18 cellular contexts compared by ENCODE assay signal in the genomic region with DNA sequence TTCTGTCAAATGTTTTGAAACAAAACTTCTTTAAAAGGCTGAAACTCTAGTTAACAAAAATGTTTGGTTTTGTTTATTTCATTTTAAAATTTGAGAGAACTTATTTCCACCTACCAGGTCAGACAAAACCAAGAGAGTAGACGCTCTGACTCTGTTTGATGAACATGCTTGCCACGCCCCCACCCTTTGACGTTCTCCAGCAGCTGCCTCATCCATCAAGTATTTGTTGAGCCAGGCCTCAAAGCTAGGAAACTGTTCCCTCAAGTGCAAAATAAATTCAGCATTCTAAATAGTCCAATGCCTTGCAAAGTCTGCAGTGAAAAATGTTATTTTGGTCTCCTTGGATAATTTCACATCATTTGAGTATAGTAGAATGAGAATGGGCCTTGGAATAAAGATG.
"Had no signal": no experiment of that assay in that cellular context is flagged by ENCODE, and none has a peak within 500 bp of the region (broad histone marks: within the 10 kb centered on the region; RNA-seq: fewer than 3 reads in every experiment).

No MANE protein-coding gene starts in this region.

- ATAC-seq: activated CD4-positive, CD25-positive, alpha-beta regulatory T cell treated with anti-CD3 and anti-CD28 coated beads, Interleukin-2, amount 50 U/mL, for 24 hours; activated T-cell treated with anti-CD3 and anti-CD28 coated beads, Interleukin-2, amount 50 U/mL, for 4 hours; gastrocnemius medialis; naive thymus-derived CD8-positive, alpha-beta T cell had no signal

- DNase-seq: activated CD4-positive, alpha-beta T cell treated with anti-CD3 and anti-CD28 coated beads, Interleukin-2, amount 50 U/mL, for 1 hour; activated CD8-positive, alpha-beta memory T cell treated with anti-CD3 and anti-CD28 coated beads, Interleukin-2, amount 50 U/mL, for 4 hours; activated naive CD4-positive, alpha-beta T cell treated with anti-CD3 and anti-CD28 coated beads for 36 hours; activated T-cell treated with anti-CD3 and anti-CD28 coated beads, Interleukin-2, amount 50 U/mL, for 4 hours; aorta; endodermal cell; gastrocnemius medialis; head of caudate nucleus; naive thymus-derived CD8-positive, alpha-beta T cell; stimulated activated CD4-positive, alpha-beta T cell treated with anti-CD3 and anti-CD28 coated beads, Interleukin-12 subunit alpha, Interleukin-12 subunit beta, amount 100 ng/mL, for 4 hours; stimulated activated CD4-positive, alpha-beta T cell treated with anti-CD3 and anti-CD28 coated beads, Interleukin-1b, Interleukin-23, amount 100 ng/mL, for 48 hours; stimulated activated naive CD4-positive, alpha-beta T cell treated with Interleukin-2 at 50 U/mL for 16 hours; T-helper 1 cell; T1000; thyroid gland had no signal

- H3K27ac Mint-ChIP-seq: activated naive CD4-positive, alpha-beta T cell treated with anti-CD3 and anti-CD28 coated beads for 36 hours; endodermal cell; naive thymus-derived CD8-positive, alpha-beta T cell had no signal

- H3K4me3 Mint-ChIP-seq: activated naive CD4-positive, alpha-beta T cell treated with anti-CD3 and anti-CD28 coated beads for 36 hours; activated T-cell treated with anti-CD3 and anti-CD28 coated beads, Interleukin-2, amount 50 U/mL, for 4 hours; endodermal cell; naive thymus-derived CD8-positive, alpha-beta T cell had no signal

- H3K4me3 ChIP-seq: cardiac muscle cell, gastrocnemius medialis, thyroid gland had no signal

- H3K36me3 Mint-ChIP-seq: naive thymus-derived CD8-positive, alpha-beta T cell had no signal

- H3K9me3 ChIP-seq: gastrocnemius medialis, neutrophil, thyroid gland had no signal

- H3K9me3 Mint-ChIP-seq: activated naive CD4-positive, alpha-beta T cell treated with anti-CD3 and anti-CD28 coated beads for 36 hours; activated T-cell treated with anti-CD3 and anti-CD28 coated beads, Interleukin-2, amount 50 U/mL, for 4 hours; naive thymus-derived CD8-positive, alpha-beta T cell had no signal

- H3K4me1 Mint-ChIP-seq: naive thymus-derived CD8-positive, alpha-beta T cell had no signal
